1 cellular context compared by ENCODE assay signal in the genomic region with DNA sequence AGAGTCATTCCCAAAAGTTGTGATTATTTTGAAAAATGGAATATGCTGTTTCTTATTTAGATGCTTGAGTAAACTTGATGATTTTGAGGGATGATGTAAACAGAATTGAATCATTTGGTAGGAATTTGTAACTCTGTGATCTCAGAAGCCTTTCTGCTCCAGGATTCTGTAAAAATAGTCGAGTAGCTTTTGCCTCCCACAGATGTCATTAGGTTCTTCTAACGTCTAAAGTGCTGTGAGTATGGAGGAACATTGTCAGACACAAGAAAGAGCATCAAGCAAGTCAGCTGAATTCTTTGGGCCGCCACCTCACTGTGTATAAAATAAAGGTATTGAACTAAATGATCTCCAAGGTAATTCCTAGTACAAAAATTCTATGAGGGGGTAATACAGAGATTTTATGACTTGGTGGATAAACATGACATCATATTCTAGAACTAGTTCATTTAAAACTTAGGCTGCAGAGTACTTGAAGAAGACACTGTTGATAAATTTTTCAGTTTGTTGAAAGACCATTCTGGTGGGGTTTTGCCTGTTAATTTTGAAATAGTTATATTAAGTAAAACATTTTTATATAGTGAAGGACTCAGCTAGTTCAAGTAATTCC.
TF ChIP-seq lines count a peak whose summit lies in the region.

No MANE protein-coding gene starts in this region.

TF ChIP-seq in WTC11, 78 proteins besides CTCF, POLR2A, EP300 and RAD21 (continued from another document):
- TF ChIP-seq, protein P1, sequence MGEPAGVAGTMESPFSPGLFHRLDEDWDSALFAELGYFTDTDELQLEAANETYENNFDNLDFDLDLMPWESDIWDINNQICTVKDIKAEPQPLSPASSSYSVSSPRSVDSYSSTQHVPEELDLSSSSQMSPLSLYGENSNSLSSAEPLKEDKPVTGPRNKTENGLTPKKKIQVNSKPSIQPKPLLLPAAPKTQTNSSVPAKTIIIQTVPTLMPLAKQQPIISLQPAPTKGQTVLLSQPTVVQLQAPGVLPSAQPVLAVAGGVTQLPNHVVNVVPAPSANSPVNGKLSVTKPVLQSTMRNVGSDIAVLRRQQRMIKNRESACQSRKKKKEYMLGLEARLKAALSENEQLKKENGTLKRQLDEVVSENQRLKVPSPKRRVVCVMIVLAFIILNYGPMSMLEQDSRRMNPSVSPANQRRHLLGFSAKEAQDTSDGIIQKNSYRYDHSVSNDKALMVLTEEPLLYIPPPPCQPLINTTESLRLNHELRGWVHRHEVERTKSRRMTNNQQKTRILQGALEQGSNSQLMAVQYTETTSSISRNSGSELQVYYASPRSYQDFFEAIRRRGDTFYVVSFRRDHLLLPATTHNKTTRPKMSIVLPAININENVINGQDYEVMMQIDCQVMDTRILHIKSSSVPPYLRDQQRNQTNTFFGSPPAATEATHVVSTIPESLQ (CRISPR knock-in tag; IDR thresholded peaks at IDR 0.05) = no peak
- no peak for TF ChIP-seq ATF1 (CRISPR knock-in tag; IDR thresholded peaks at IDR 0.05)
TF ChIP-seq in WTC11: peak in this region for 0.
